1 cellular context compared by ENCODE assay signal in the genomic region with DNA sequence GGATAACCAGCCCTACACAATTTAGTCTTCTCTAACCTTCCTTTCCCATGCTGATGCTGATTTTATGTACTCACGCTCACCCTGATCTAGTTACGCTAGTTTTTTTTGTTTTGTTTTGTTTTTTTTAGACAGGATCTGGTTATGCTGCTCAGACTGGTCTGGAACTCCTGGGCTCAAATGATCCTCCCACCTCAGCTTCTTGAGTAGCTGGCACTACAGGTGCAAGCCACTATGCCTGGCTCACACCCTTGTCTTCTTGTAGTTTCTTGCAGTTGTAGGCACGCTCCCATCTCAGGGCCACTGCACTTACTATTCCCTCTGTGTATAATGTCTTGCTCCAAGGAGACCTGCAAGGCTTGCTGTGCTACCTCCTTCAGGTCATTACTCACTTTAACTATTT.
A peak's percentile ranks its signal among the peaks of the same experiment; 100 is the strongest.
TF ChIP-seq lines count a peak whose summit lies in the region.

No MANE protein-coding gene starts in this region.

TF ChIP-seq in GM12878, 131 proteins besides CTCF, POLR2A, EP300 and RAD21:
- TF ChIP-seq RCOR1 (conservative IDR thresholded peaks at IDR 0.05; ENCODE audit: low read depth, low read length) (no peak), SREBF1 (IDR thresholded peaks at IDR 0.05; ENCODE audit: low read length) (no peak), GATAD2B (conservative IDR thresholded peaks at IDR 0.05; ENCODE audit: low read depth) (no peak), POLR2AphosphoS5 (IDR thresholded peaks at IDR 0.05; ENCODE audit: low read length) (no peak), HDGF (IDR thresholded peaks at IDR 0.05) (no peak), JUNB (IDR thresholded peaks at IDR 0.05) (no peak), CEBPB (IDR thresholded peaks at IDR 0.05; ENCODE audit: borderline replicate concordance in 1 of 2, low read depth in 2 of 2, low read length in 2 of 2) (0 out of 4 replicates have a peak, but pooled peaks of 1 of the 2 experiments have one; percentile 25)
- TF ChIP-seq, protein P1, sequence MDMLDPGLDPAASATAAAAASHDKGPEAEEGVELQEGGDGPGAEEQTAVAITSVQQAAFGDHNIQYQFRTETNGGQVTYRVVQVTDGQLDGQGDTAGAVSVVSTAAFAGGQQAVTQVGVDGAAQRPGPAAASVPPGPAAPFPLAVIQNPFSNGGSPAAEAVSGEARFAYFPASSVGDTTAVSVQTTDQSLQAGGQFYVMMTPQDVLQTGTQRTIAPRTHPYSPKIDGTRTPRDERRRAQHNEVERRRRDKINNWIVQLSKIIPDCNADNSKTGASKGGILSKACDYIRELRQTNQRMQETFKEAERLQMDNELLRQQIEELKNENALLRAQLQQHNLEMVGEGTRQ (IDR thresholded peaks at IDR 0.05; ENCODE audit: borderline replicate concordance, low read depth, low read length): no peak
